In the genomic region with DNA sequence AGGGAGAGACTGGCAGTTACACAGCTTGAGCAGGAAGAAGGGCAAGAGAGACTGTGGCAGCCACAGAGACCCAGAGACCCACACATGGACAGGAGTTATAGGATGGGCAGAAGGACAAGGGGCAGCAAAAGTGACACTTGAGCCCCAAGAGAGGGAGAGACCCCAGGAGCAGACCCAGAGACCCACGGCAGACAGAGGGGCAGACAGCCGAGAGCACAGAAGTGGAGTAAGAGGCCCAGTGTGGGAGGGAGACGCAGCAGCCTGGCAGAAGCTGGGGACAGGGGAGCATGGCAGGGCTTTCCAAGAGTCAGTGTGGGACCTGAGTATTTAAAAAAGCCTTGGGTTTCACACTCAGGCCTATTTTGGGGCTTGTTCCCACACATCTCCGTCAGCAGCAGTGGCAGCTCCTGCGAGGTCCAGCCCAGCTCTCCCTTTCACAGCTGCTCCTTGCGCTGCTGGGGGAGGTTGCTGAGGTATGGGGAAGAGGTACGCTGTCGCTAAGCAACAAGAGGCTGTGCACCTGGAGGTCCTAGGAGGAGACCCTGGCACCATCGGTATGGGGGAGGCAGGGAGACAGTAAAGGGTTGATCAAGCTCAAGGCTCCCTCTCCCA, we compare ENCODE assay signal across 12 cellular contexts. TPM values are rescaled to one million over a fixed set of nuclear protein-coding genes. Genes with fewer than 3 reads are reported as not detected.
DNase-seq lines count a peak whose midpoint lies in the region; ATAC-seq and TF ChIP-seq lines count a peak whose summit lies in the region.
"Had no signal": no experiment of that assay in that cellular context is flagged by ENCODE, and none has a peak within 500 bp of the region (broad histone marks: within the 10 kb centered on the region; RNA-seq: fewer than 3 reads in every experiment).

No MANE protein-coding gene starts in this region.

- no peak for TF ChIP-seq RAD21 in IMR-90 (IDR thresholded peaks at IDR 0.05; ENCODE audit: low read length)

- H3K27ac Mint-ChIP-seq in activated CD8-positive, alpha-beta memory T cell treated with anti-CD3 and anti-CD28 coated beads, Interleukin-2, amount 10 ng/mL, durations not matched to agents 7 days and 5 days: no peak overlapping the region

- no peaks in the 10 kb centered on the region for H3K9me3 Mint-ChIP-seq in activated CD8-positive, alpha-beta memory T cell treated with anti-CD3 and anti-CD28 coated beads, Interleukin-2, amount 10 ng/mL, durations not matched to agents 7 days and 5 days (ENCODE audit: low read depth)
- H3K9me3 Mint-ChIP-seq: T-helper 1 cell treated with Interleukin-12 subunit alpha and Interleukin-12 subunit beta and Interleukin-4 antibody, amounts not matched to agents 30 μg/mL and 1 μg/mL, for 36 hours had no signal

- no peak overlapping the region for H3K27ac ChIP-seq in IMR-90 (ENCODE audit: insufficient read depth, low read length)
- peak overlapping the region; percentile 82 for H3K27ac ChIP-seq in angular gyrus (ENCODE audit: low read depth, low read length)
- no peak overlapping the region for H3K27ac ChIP-seq in mesendoderm (ENCODE audit: low read depth, low read length)
- H3K27ac ChIP-seq in stomach smooth muscle (ENCODE audit: low read length): peak overlapping the region; percentile 97

- peak overlapping the region; percentile 93 for H2BK120ac ChIP-seq in IMR-90 (ENCODE audit: low read depth, low read length)
- no peak overlapping the region for H2BK120ac ChIP-seq in mesendoderm (ENCODE audit: low read depth, low read length)

- in situ Hi-C loops in IMR-90 (cut with MboI; ENCODE audit: low sequenced_read_pairs): no loop called here

- H3K4me2 ChIP-seq in IMR-90 (ENCODE audit: low read depth, low read length) (no peak overlapping the region), mesendoderm (ENCODE audit: low read length) (no peak overlapping the region)

- H2BK5ac ChIP-seq in IMR-90 (ENCODE audit: low read depth, low read length, poor library complexity, severe bottlenecking) (peak overlapping the region; percentile 16), mesendoderm (ENCODE audit: low read length) (no peak overlapping the region)

- H3K79me1 ChIP-seq in IMR-90 (ENCODE audit: low read depth in 1 of 2, low read length in 2 of 2) (peaks cover 1 to 17% of the 10 kb centered on the region in 2 experiments; a peak in 3 of 4 replicates), mesendoderm (ENCODE audit: low read length) (no peaks in the 10 kb centered on the region)

- CTCF ChIA-PET in IMR-90 (lab: Yijun Ruan, JAX): no interaction called here
- CTCF ChIA-PET in activated CD8-positive, alpha-beta memory T cell treated with anti-CD3 and anti-CD28 coated beads, Interleukin-2, amount 10 ng/mL, durations not matched to agents 7 days and 5 days (lab: Charles Lee): interaction anchor here (1.1 to 3.1 kb wide), 7 partner anchors 11 to 63 kb away, joined by 3 to 30 read pairs (median 8); no protein-coding TSS in a partner anchor

- H2BK15ac ChIP-seq in IMR-90 (ENCODE audit: low read depth, low read length) (peak overlapping the region; percentile 83; the same call in 1 of the 3 replicates), mesendoderm (replicated peaks; ENCODE audit: low read depth) (no peak overlapping the region)

- H3K9me3 ChIP-seq in IMR-90 (ENCODE audit: control insufficient read depth, insufficient read depth, low read length) (no peaks in the 10 kb centered on the region), stomach smooth muscle (ENCODE audit: control insufficient read depth in 2 of 2, low read length in 2 of 2) (no peaks in the 10 kb centered on the region)

- H4K5ac ChIP-seq in IMR-90 (ENCODE audit: low read depth, low read length) (no peak overlapping the region), mesendoderm (ENCODE audit: low read length) (no peak overlapping the region)

- H3K27me3 ChIP-seq in IMR-90 (ENCODE audit: control insufficient read depth, insufficient read depth, low read length) (no peaks in the 10 kb centered on the region), mesendoderm (ENCODE audit: insufficient read depth, low read length, poor library complexity) (no peaks in the 10 kb centered on the region), stomach smooth muscle (ENCODE audit: control insufficient read depth in 1 of 2, insufficient read depth in 2 of 2, low read length in 2 of 2) (no peaks in the 10 kb centered on the region)

- H3K9me1 ChIP-seq in IMR-90 (ENCODE audit: insufficient read depth, low read length): peaks cover 32% of the 10 kb centered on the region

- 0 out of 2 replicates have a peak overlapping the region, but pooled peaks have one; percentile 61 for H4K91ac ChIP-seq in IMR-90 (ENCODE audit: insufficient read depth, low read depth, low read length)

- H4K20me1 ChIP-seq in IMR-90 (ENCODE audit: insufficient read depth, low read length): no peaks in the 10 kb centered on the region

- no peaks in the 10 kb centered on the region for H3K36me3 ChIP-seq in IMR-90 (ENCODE audit: control insufficient read depth, insufficient read depth, low read length)
- no peaks in the 10 kb centered on the region for H3K36me3 ChIP-seq in mesendoderm (ENCODE audit: control insufficient read depth, insufficient read depth, low read length)
- H3K36me3 ChIP-seq in stomach smooth muscle (ENCODE audit: control insufficient read depth in 2 of 2, insufficient read depth in 2 of 2, low read length in 2 of 2): no peaks in the 10 kb centered on the region

- H3K36me3 Mint-ChIP-seq in activated CD8-positive, alpha-beta memory T cell treated with anti-CD3 and anti-CD28 coated beads, Interleukin-2, amount 10 ng/mL, durations not matched to agents 7 days and 5 days: peaks cover 2% of the 10 kb centered on the region

- no peaks in the 10 kb centered on the region for H3K27me3 Mint-ChIP-seq in activated CD8-positive, alpha-beta memory T cell treated with anti-CD3 and anti-CD28 coated beads, Interleukin-2, amount 10 ng/mL, durations not matched to agents 7 days and 5 days

- no peak for TF ChIP-seq CTCF in IMR-90 (conservative IDR thresholded peaks at IDR 0.05; ENCODE audit: low read depth, low read length)

- peak overlapping the region; percentile 16 for H2AFZ ChIP-seq in IMR-90 (replicated peaks; ENCODE audit: low read length, poor library complexity)

- H3K56ac ChIP-seq in IMR-90 (ENCODE audit: extremely low read depth, insufficient read depth, low read length) (no peak overlapping the region), mesendoderm (ENCODE audit: low read length) (peak overlapping the region; percentile 53)

- H3K4ac ChIP-seq in IMR-90 (ENCODE audit: low read depth, low read length) (peak overlapping the region; percentile 87), mesendoderm (ENCODE audit: low read depth, low read length) (no peak overlapping the region)

- H3K4me1 Mint-ChIP-seq in activated CD8-positive, alpha-beta memory T cell treated with anti-CD3 and anti-CD28 coated beads, Interleukin-2, amount 10 ng/mL, durations not matched to agents 7 days and 5 days: peaks cover 55% of the 10 kb centered on the region

- POLR2A ChIA-PET in IMR-90 (lab: Charles Lee; ENCODE audit: unreplicated experiment): no interaction called here

- no peak overlapping the region for H3K9ac ChIP-seq in IMR-90 (ENCODE audit: low read depth, low read length)
- H3K9ac ChIP-seq in mesendoderm (ENCODE audit: low read length): no peak overlapping the region
- H3K9ac ChIP-seq in stomach smooth muscle (ENCODE audit: low read length in 2 of 2): peak overlapping the region; percentile 56 to 58

- no peak for ATAC-seq in IMR-90 (ENCODE audit: low read depth)
- no peak for ATAC-seq in activated CD8-positive, alpha-beta memory T cell treated with anti-CD3 and anti-CD28 coated beads, Interleukin-2, amount 10 ng/mL, durations not matched to agents 7 days and 5 days

- no peak overlapping the region for H3K4me3 Mint-ChIP-seq in activated CD8-positive, alpha-beta memory T cell treated with anti-CD3 and anti-CD28 coated beads, Interleukin-2, amount 10 ng/mL, durations not matched to agents 7 days and 5 days
- H3K4me3 Mint-ChIP-seq: T-helper 1 cell treated with Interleukin-12 subunit alpha and Interleukin-12 subunit beta and Interleukin-4 antibody, amounts not matched to agents 30 μg/mL and 1 μg/mL, for 36 hours had no signal

- peak overlapping the region; percentile 52; the same call in 1 of the 2 replicates for H3K14ac ChIP-seq in IMR-90 (replicated peaks; ENCODE audit: low read depth, low read length)

- no peaks in the 10 kb centered on the region for H3K79me2 ChIP-seq in mesendoderm (ENCODE audit: control insufficient read depth, insufficient read depth, low read length)

- peak overlapping the region; percentile 89 for H2BK20ac ChIP-seq in IMR-90 (ENCODE audit: low read depth, low read length)

- H3K23ac ChIP-seq in IMR-90 (ENCODE audit: low read depth, low read length) (peak overlapping the region; percentile 73; the same call in 1 of the 2 replicates), mesendoderm (ENCODE audit: low read length) (no peak overlapping the region)

- peaks cover 28% of the 10 kb centered on the region for H3K4me1 ChIP-seq in IMR-90 (ENCODE audit: control insufficient read depth, insufficient read depth, low read length)
- H3K4me1 ChIP-seq in mesendoderm (ENCODE audit: control insufficient read depth, low read depth, low read length): peaks cover 7% of the 10 kb centered on the region
- H3K4me1 ChIP-seq in stomach smooth muscle (ENCODE audit: control insufficient read depth, insufficient read depth, low read length): peaks cover 62% of the 10 kb centered on the region

- 80% methylated on average over 2 of the region's 9 CpGs; no CpG with 5 or more reads in 1 of the 2 experiments for WGBS in IMR-90 (ENCODE audit: extremely low coverage in 2 of 2, insufficient read length in 1 of 2), 2 experiments
- no CpG with 5 or more reads among the region's 9 CpGs for WGBS in mesendoderm (ENCODE audit: extremely low coverage, insufficient coverage, low lambda C conversion rate)

- no peak for TF ChIP-seq POLR2A in IMR-90 (IDR thresholded peaks at IDR 0.05; ENCODE audit: low read depth, low read length)

- dilution Hi-C loops in IMR-90 (cut with HindIII; ENCODE audit: low sequenced_read_pairs, unreplicated experiment): no loop called here

- H3K18ac ChIP-seq in IMR-90 (ENCODE audit: low read depth, low read length): no peak overlapping the region
- no peak overlapping the region for H3K18ac ChIP-seq in mesendoderm (ENCODE audit: low read length)

- H2AK9ac ChIP-seq in IMR-90 (replicated peaks; ENCODE audit: low read depth, low read length, poor library complexity): peak overlapping the region; percentile 48

- H4K8ac ChIP-seq in IMR-90 (ENCODE audit: low read depth in 2 of 2, low read length in 2 of 2): peak overlapping the region in 1 of 2 experiments; percentile 47; a peak in 2 of 4 replicates
- H4K8ac ChIP-seq in mesendoderm (ENCODE audit: low read depth, low read length): no peak overlapping the region

- H2AK5ac ChIP-seq in IMR-90 (ENCODE audit: low read depth, low read length): peak overlapping the region; percentile 95; the same call in 1 of the 2 replicates
- H2AK5ac ChIP-seq in mesendoderm (ENCODE audit: low read length): peak overlapping the region; percentile 38

- H3K4me3 ChIP-seq in IMR-90 (ENCODE audit: insufficient read depth, low read depth, low read length): no peak overlapping the region
- H3K4me3 ChIP-seq in mesendoderm (ENCODE audit: low read length): no peak overlapping the region
- no peak overlapping the region for H3K4me3 ChIP-seq in stomach smooth muscle (ENCODE audit: low read length in 2 of 2)

- no TSS peak for BruUV-seq in IMR-90 (replicated peaks; lab: Mats Ljungman, UMichigan)

- intact Hi-C loops in IMR-90 (cut with micrococcal nuclease): loop anchor here (10.0 kb wide), 1 partner anchor 215 kb away; a partner anchor contains a TSS

- DNase-seq in IMR-90: no peak
- no peak for DNase-seq in mesendoderm
- no peak for DNase-seq in activated CD8-positive, alpha-beta memory T cell treated with anti-CD3 and anti-CD28 coated beads, Interleukin-2, amount 10 ng/mL, durations not matched to agents 7 days and 5 days
- DNase-seq in GF-D8 (lab: John Stamatoyannopoulos, UW): no peak
- DNase-seq in NCI-H1694 (lab: John Stamatoyannopoulos, UW): no peak
- no peak for DNase-seq in activated CD4-positive, alpha-beta T cell treated with anti-CD3 and anti-CD28 coated beads, Interleukin-2, amount 50 U/mL, for 1 hour
- DNase-seq: foreskin fibroblast; NCI-H1092; stimulated activated CD4-positive, alpha-beta T cell treated with anti-CD3 and anti-CD28 coated beads, Interleukin-12 subunit alpha, Interleukin-12 subunit beta, amount 100 ng/mL, for 4 hours had no signal

RNA-seq across cellular contexts. Expression of a gene that starts 9.0 kb away (rescaled TPM):
- 2.9 and 3.6 TPM in 2 replicates for total RNA-seq in IMR-90 (2012; rRNA removed)
- 20.0 and 25.0 TPM in 2 replicates for polyA plus RNA-seq in IMR-90 (2012; rRNA removed)
- 10.9 and 27.6 TPM in 2 replicates for polyA plus RNA-seq in IMR-90 (2012; cell fraction: cytosol; rRNA removed)
- 80.1 and 88.5 TPM in 2 replicates for polyA plus RNA-seq in IMR-90 (2012; cell fraction: nucleus; rRNA removed; ENCODE audit: low replicate concordance)
- 11.7 TPM for polyA plus RNA-seq in mesendoderm (2013, experiment 1 of 2)
- polyA plus RNA-seq in mesendoderm (2013, experiment 2 of 2): 11.4 TPM
- total RNA-seq in activated CD8-positive, alpha-beta memory T cell treated with anti-CD3 and anti-CD28 coated beads, Interleukin-2, amount 10 ng/mL, durations not matched to agents 7 days and 5 days: 10 to 100 TPM; 57.1 to 63.1 TPM

Comparison
In these comparisons a context has a peak if more than half of its experiments do, and no peak if none do; other contexts are left out.
1. H3K27ac ChIP-seq: peak in angular gyrus (single experiment) and stomach smooth muscle (single experiment); none in IMR-90 (single experiment) and mesendoderm (single experiment).
2. H3K9ac ChIP-seq: peak in stomach smooth muscle (2 of 2); none in IMR-90 (single experiment) and mesendoderm (single experiment).
3. RNA of a gene that starts 9.0 kb away (total RNA-seq): 57.1 to 63.1 TPM in activated CD8-positive, alpha-beta memory T cell treated with anti-CD3 and anti-CD28 coated beads, Interleukin-2, amount 10 ng/mL, durations not matched to agents 7 days and 5 days; 2.9 to 3.6 TPM in IMR-90; every median in the first group is over 10 times any median in the second.